11 cellular contexts compared by ENCODE assay signal in the genomic region with DNA sequence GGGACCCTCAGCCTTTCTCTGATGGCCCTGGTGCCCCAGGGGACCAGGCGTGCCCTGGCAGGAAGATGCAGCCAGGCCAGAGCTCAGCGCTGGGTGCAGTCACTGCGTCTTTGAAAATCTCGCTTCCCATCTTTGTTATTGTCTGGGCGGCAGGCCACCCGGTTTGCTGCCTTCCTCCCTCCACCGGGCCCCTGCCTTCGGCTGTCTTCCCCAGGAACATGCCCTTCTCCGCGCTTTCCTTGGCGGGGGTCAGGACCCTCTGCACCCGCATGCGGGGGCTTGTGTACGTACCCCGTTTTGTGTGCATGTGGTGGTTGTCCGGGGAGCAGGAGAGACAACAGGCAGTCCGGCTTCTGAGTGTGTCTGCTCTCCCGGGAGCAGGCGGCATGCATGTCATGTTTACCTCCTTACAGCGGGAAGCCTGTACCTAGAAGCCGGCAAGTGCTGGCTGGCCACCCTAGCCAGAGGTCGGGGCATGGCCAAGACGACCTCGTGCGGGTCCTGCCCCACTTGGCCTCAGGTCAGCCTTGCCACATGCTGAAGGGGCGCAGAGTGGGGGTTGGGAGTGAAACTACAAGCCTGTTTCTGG. TPM values are rescaled to one million over a fixed set of nuclear protein-coding genes. Genes with fewer than 3 reads are reported as not detected.
DNase-seq lines count a peak whose midpoint lies in the region; ATAC-seq and TF ChIP-seq lines count a peak whose summit lies in the region.
"Had no signal": no experiment of that assay in that cellular context is flagged by ENCODE, and none has a peak within 500 bp of the region (broad histone marks: within the 10 kb centered on the region; RNA-seq: fewer than 3 reads in every experiment).

No MANE protein-coding gene starts in this region.

- H3K4me1 Mint-ChIP-seq in brain, result peaks cover 64% of the 10 kb centered on the region
- peaks cover 14 to 17% (median 15%) of the 10 kb centered on the region in 3 donors for H3K4me1 Mint-ChIP-seq in T-cell

- H3K27me3 Mint-ChIP-seq in brain (peaks cover 11% of the 10 kb centered on the region), T-cell (peaks cover 39 to 40% of the 10 kb centered on the region in 2 donors)

- H3K9ac ChIP-seq in DND-41 (ENCODE audit: low read depth, low read length), result no peak overlapping the region

- H3K4me3 Mint-ChIP-seq in brain (peak overlapping the region; percentile 82 to 88 (median 85)), T-cell (peak overlapping the region in 1 of 3 donors; percentile 40)

- H3K4me1 ChIP-seq in DND-41 (ENCODE audit: insufficient read depth, low read length) (peaks cover 24% of the 10 kb centered on the region), left ventricle myocardium inferior (peaks cover 86% of the 10 kb centered on the region), sigmoid colon (peaks cover 0 to 37% (median 35%) of the 10 kb centered on the region in 4 donors)

- H3K27me3 ChIP-seq in DND-41 (ENCODE audit: insufficient read depth, low read length, poor library complexity), result peaks cover 56% of the 10 kb centered on the region
- H3K27me3 ChIP-seq in left ventricle myocardium inferior (ENCODE audit: low read depth), result no peaks in the 10 kb centered on the region
- H3K27me3 ChIP-seq in sigmoid colon, result no peaks in the 10 kb centered on the region

- intact Hi-C loops in left ventricle myocardium inferior (cut with micrococcal nuclease), result no loop called here
- intact Hi-C loops in sigmoid colon (cut with DNase I), result loop anchor here (5.0 kb wide), 1 partner anchor 76 kb away; no protein-coding TSS in a partner anchor

- no peak for TF ChIP-seq POLR2A in sigmoid colon (IDR thresholded peaks at IDR 0.05)

- peaks cover 26% of the 10 kb centered on the region for H4K20me1 ChIP-seq in DND-41 (ENCODE audit: insufficient read depth, low read length)

- CTCF ChIA-PET in T-cell (lab: Charles Lee), result no interaction called here

- H3K9me3 Mint-ChIP-seq in brain (no peaks in the 10 kb centered on the region), T-cell (no peaks in the 10 kb centered on the region)

- POLR2A ChIA-PET in T-cell (lab: Charles Lee), result no interaction called here

- H3K36me3 Mint-ChIP-seq in brain, result no peaks in the 10 kb centered on the region
- no peaks in the 10 kb centered on the region for H3K36me3 Mint-ChIP-seq in T-cell

- no peaks in the 10 kb centered on the region for H3K36me3 ChIP-seq in DND-41 (ENCODE audit: insufficient read depth, low read length)
- no peaks in the 10 kb centered on the region for H3K36me3 ChIP-seq in left ventricle myocardium inferior
- H3K36me3 ChIP-seq in sigmoid colon, result no peaks in the 10 kb centered on the region

- ATAC-seq in DND-41 (ENCODE audit: insufficient read depth, low read depth) (peak; percentile 70), GM21390 (IDR thresholded peaks at IDR 0.05; ENCODE audit: unreplicated experiment) (no peak), T-cell (replicated peaks in 1 of 4) (no peak)

- H3K4me3 ChIP-seq in DND-41 (ENCODE audit: low read depth in 1 of 2, low read length in 2 of 2) (no peak overlapping the region), left ventricle myocardium inferior (peak overlapping the region; percentile 71), sigmoid colon (peak overlapping the region in 3 of 4 donors; percentile 13 to 57 (median 56))

- no peaks in the 10 kb centered on the region for H3K9me3 ChIP-seq in DND-41 (ENCODE audit: insufficient read depth, low read length, severe bottlenecking)
- no peaks in the 10 kb centered on the region for H3K9me3 ChIP-seq in left ventricle myocardium inferior (replicated peaks)
- no peaks in the 10 kb centered on the region for H3K9me3 ChIP-seq in sigmoid colon

- 68 to 80% methylated on average over 26 of the region's 26 CpGs for WGBS in sigmoid colon, 2 donors

- H3K27ac Mint-ChIP-seq in brain (peak overlapping the region; percentile 25 to 91 (median 79)), T-cell (no peak overlapping the region)

- 0 out of 2 replicates have a peak overlapping the region, but pooled peaks have one; percentile 16 for H3K4me2 ChIP-seq in DND-41 (ENCODE audit: insufficient read depth, low read length)

- TF ChIP-seq CTCF in DND-41 (IDR thresholded peaks at IDR 0.05; ENCODE audit: borderline replicate concordance, extremely low read depth, low read length, poor library complexity, severe bottlenecking) (no peak), brain (conservative IDR thresholded peaks at IDR 0.05) (no peak), left ventricle myocardium inferior (IDR thresholded peaks at IDR 0.05; ENCODE audit: borderline replicate concordance) (no peak), sigmoid colon (IDR thresholded peaks at IDR 0.05) (no peak)

- peak; percentile 61 for DNase-seq in DND-41
- DNase-seq in left ventricle myocardium inferior, result peak; percentile 66
- no peak for DNase-seq in sigmoid colon
- no peak for DNase-seq in medulla oblongata (ENCODE audit: extremely low spot score)
- no peak for DNase-seq in T-cell
- DNase-seq in NCI-H1436 treated with DMSO at 0.1 percent for 48 hours (lab: John Stamatoyannopoulos, UW), result no peak
- DNase-seq: DMS 273 treated with DMSO at 0.1 percent for 48 hours, NCI-H187 treated with DMSO at 0.1 percent for 48 hours had no signal

- H3K27ac ChIP-seq in DND-41 (ENCODE audit: low read length) (no peak overlapping the region), left ventricle myocardium inferior (replicated peaks) (peak overlapping the region; percentile 85), sigmoid colon (peak overlapping the region; percentile 43 to 74 (median 67))
- H3K27ac ChIP-seq: HL-60 had no signal

- TF ChIP-seq EP300 in sigmoid colon (IDR thresholded peaks at IDR 0.05), result no peak

- H2AFZ ChIP-seq in DND-41 (ENCODE audit: low read depth, low read length), result no peak overlapping the region

- H3K79me2 ChIP-seq in DND-41 (ENCODE audit: insufficient read depth, low read length), result no peaks in the 10 kb centered on the region

RNA-seq across cellular contexts. Expression of gene DAB2IP, which starts 49.5 kb away (rescaled TPM):
- polyA plus RNA-seq in brain (ENCODE audit: insufficient read depth, low read depth, low replicate concordance) (33.1 TPM), sigmoid colon (10 to 100 TPM; 25.8 to 52.4 (median 34.7) TPM)
- total RNA-seq in left ventricle myocardium inferior (50.7 TPM), sigmoid colon (10 to 100 TPM; 20.1 to 50.7 (median 39.9) TPM), T-cell (under 1 TPM in 4 of 5 donors, not detected in 1; 0.22 to 0.53 (median 0.34) TPM)

Comparison
In these comparisons a context has a peak if more than half of its experiments do, and no peak if none do; other contexts are left out.
1. DNase-seq: peak in DND-41 (single experiment) and left ventricle myocardium inferior (single experiment); none in sigmoid colon (single experiment), medulla oblongata (single experiment), T-cell (0 of 34) and NCI-H1436 treated with DMSO at 0.1 percent for 48 hours (single experiment).
2. H3K4me3 ChIP-seq: peak in left ventricle myocardium inferior (single experiment) and sigmoid colon (3 of 4); none in DND-41 (0 of 2).
3. H3K27ac Mint-ChIP-seq: peak in brain (5 of 5); none in T-cell (0 of 2).
4. RNA of gene DAB2IP, which starts 49.5 kb away (total RNA-seq): 50.7 TPM in left ventricle myocardium inferior (single experiment) and 20.1 to 50.7 TPM in sigmoid colon; 0.22 to 0.53 TPM in T-cell; every median in the first group is over 10 times any median in the second.